In genomic region chr4:32488690-32489089, GRCh38 we compare ENCODE assay signal across 23 cellular contexts.
DNase-seq lines count a peak whose midpoint lies in the region; ATAC-seq, FAIRE-seq and TF ChIP-seq lines count a peak whose summit lies in the region.
"Had no signal": no experiment of that assay in that cellular context is flagged by ENCODE, and none has a peak within 500 bp of the region (broad histone marks: within the 10 kb centered on the region; RNA-seq: fewer than 3 reads in every experiment).

No MANE protein-coding gene starts in this region.

- ATAC-seq in GM19452 (IDR thresholded peaks at IDR 0.05; ENCODE audit: unreplicated experiment): no peak

- no peaks in the 10 kb centered on the region for H3K36me3 ChIP-seq in GM23248 (ENCODE audit: low read depth)
- H3K36me3 ChIP-seq in HAP-1 (replicated peaks): no peaks in the 10 kb centered on the region
- H3K36me3 ChIP-seq: BLaER1 treated with 17β-estradiol and CSF1 and Interleukin-3, amounts not matched to agents 10 nM and 100 nM had no signal

- no peak overlapping the region for H3K4me3 ChIP-seq in GM23248
- H3K4me3 ChIP-seq in cardiac fibroblast (replicated peaks in 1 of 2; ENCODE audit: low read depth in 2 of 2, low read length in 2 of 2): no peak overlapping the region
- H3K4me3 ChIP-seq in HAP-1: no peak overlapping the region
- H3K4me3 ChIP-seq: BLaER1 treated with 17β-estradiol and CSF1 and Interleukin-3, amounts not matched to agents 10 nM and 100 nM had no signal

- H3K27me3 ChIP-seq in GM23248 (replicated peaks; ENCODE audit: insufficient read depth) (no peaks in the 10 kb centered on the region), HAP-1 (ENCODE audit: low read depth) (no peaks in the 10 kb centered on the region)
- H3K27me3 ChIP-seq: BLaER1 treated with 17β-estradiol and CSF1 and Interleukin-3, amounts not matched to agents 10 nM and 100 nM had no signal

- DNase-seq in GM23248: peak; percentile 3
- peak; percentile 4 for DNase-seq in RWPE1 (ENCODE audit: low spot score)
- DNase-seq in cardiac fibroblast (ENCODE audit: low read depth in 2 of 2): peak; percentile 41 to 61
- DNase-seq in frontal cortex (ENCODE audit: low spot score in 2 of 2): no peak
- no peak for DNase-seq in GM03348 (ENCODE audit: low spot score)
- DNase-seq in NCI-H146 (lab: John Stamatoyannopoulos, UW): no peak
- DNase-seq in HAP-1 (ENCODE audit: low spot score in 2 of 2): no peak
- DNase-seq: CD8-positive, alpha-beta memory T cell; DMS53; EL; H9; NCI-H1105; NCI-H1694; NCI-H2081 treated with DMSO at 0.1 percent for 48 hours; NCI-H748 treated with DMSO at 0.1 percent for 48 hours; NK-92 treated with Interleukin-12 subunit alpha and Interleukin-12 subunit beta, amount 100 ng/mL, for 24 hours; SHP77 treated with DMSO at 0.1 percent for 48 hours; SK-N-SH had no signal

- H3K9me3 ChIP-seq in GM23248 (ENCODE audit: low read depth) (no peaks in the 10 kb centered on the region), HAP-1 (no peaks in the 10 kb centered on the region)
- H3K9me3 ChIP-seq: BLaER1 treated with 17β-estradiol and CSF1 and Interleukin-3, amounts not matched to agents 10 nM and 100 nM; SK-N-SH had no signal

- FAIRE-seq in frontal cortex (lab: Jason Lieb, UNC): peak; percentile 3
- FAIRE-seq: GM12892, GM18507 had no signal

- no peaks in the 10 kb centered on the region for H3F3A ChIP-seq in GM23248 (ENCODE audit: insufficient read depth)

- POLR2A ChIA-PET in RWPE1 (lab: Yijun Ruan, JAX; ENCODE audit: low non-redundant PET): no interaction called here

- H3K4me2 ChIP-seq in GM23248 (ENCODE audit: unreplicated experiment): no peak overlapping the region
- H3K4me2 ChIP-seq: BLaER1 treated with 17β-estradiol and CSF1 and Interleukin-3, amounts not matched to agents 10 nM and 100 nM; SK-N-SH had no signal

- H4K20me1 ChIP-seq in GM23248 (ENCODE audit: insufficient read depth): no peaks in the 10 kb centered on the region
- H4K20me1 ChIP-seq: BLaER1 treated with 17β-estradiol and CSF1 and Interleukin-3, amounts not matched to agents 10 nM and 100 nM had no signal

- H3K79me2 ChIP-seq in GM23248 (ENCODE audit: insufficient read depth): no peaks in the 10 kb centered on the region

- H3K27ac ChIP-seq in GM23248 (no peak overlapping the region), RWPE1 (no peak overlapping the region)
- H3K27ac ChIP-seq: BLaER1 treated with 17β-estradiol and CSF1 and Interleukin-3, amounts not matched to agents 10 nM and 100 nM; HL-60 had no signal

- no peak overlapping the region for H2AFZ ChIP-seq in GM23248

- no peak for TF ChIP-seq CTCF in RWPE1 (conservative IDR thresholded peaks at IDR 0.05; ENCODE audit: low read depth)
- no peak for TF ChIP-seq CTCF in cardiac fibroblast (IDR thresholded peaks at IDR 0.05; ENCODE audit: low read depth, low read length)

- H3K4me1 ChIP-seq in GM23248 (ENCODE audit: insufficient read depth) (no peaks in the 10 kb centered on the region), HAP-1 (no peaks in the 10 kb centered on the region)

- CTCF ChIA-PET in RWPE1 (lab: Yijun Ruan, JAX): no interaction called here

- no peak overlapping the region for H3K9ac ChIP-seq in GM23248
- H3K9ac ChIP-seq: BLaER1 treated with 17β-estradiol and CSF1 and Interleukin-3, amounts not matched to agents 10 nM and 100 nM; SK-N-SH had no signal

- 28 to 40% methylated on average over 1 of the region's 1 CpG for WGBS in GM23248 (ENCODE audit: low coverage in 1 of 2, low lambda C conversion rate in 2 of 2, missing lambda C conversion rate in 2 of 2), 2 experiments

- no peaks in the 10 kb centered on the region for H3K9me2 ChIP-seq in GM23248 (ENCODE audit: insufficient read depth)
- H3K9me2 ChIP-seq: SK-N-SH had no signal

- in situ Hi-C loops in GM23248 (cut with MboI): no loop called here
- in situ Hi-C loops in HAP-1 (cut with MboI; ENCODE audit: low sequenced_read_pairs): no loop called here

Comparison
In these comparisons a context has a peak if more than half of its experiments do, and no peak if none do; other contexts are left out.
1. DNase-seq: peak in GM23248 (single experiment), RWPE1 (single experiment) and cardiac fibroblast (2 of 2); none in frontal cortex (0 of 2), GM03348 (single experiment), NCI-H146 (single experiment) and HAP-1 (0 of 2).